In the genomic region with DNA sequence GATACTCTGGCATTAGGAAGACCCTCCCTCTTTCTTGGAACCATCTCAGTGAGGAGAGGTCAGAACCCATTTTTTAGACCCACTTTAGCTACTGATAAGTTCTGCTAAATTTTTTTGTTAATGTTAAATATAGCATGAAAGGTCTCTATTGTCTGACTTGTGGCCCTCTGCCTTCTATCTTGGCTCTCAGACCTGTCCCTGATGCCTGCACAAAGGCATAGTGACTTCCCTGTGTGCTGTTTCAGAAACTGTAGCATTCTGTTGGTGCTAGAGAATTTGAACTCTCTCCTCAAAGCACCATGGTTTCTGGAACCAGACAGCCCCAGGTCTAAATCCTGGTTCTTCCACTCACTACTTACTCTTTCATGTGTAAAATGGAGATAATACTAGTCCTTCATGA, we compare ENCODE assay signal across 20 cellular contexts. TPM values are rescaled to one million over a fixed set of nuclear protein-coding genes. Genes with fewer than 3 reads are reported as not detected.
A peak's percentile ranks its signal among the peaks of the same experiment; 100 is the strongest.
DNase-seq lines count a peak whose midpoint lies in the region; ATAC-seq, FAIRE-seq and TF ChIP-seq lines count a peak whose summit lies in the region.
"Had no signal": no experiment of that assay in that cellular context is flagged by ENCODE, and none has a peak within 500 bp of the region (broad histone marks: within the 10 kb centered on the region; RNA-seq: fewer than 3 reads in every experiment).

No MANE protein-coding gene starts in this region.

- no peaks in the 10 kb centered on the region for H3K9me3 Mint-ChIP-seq in GM23338
- no peaks in the 10 kb centered on the region for H3K9me3 Mint-ChIP-seq in stimulated activated effector memory CD8-positive, alpha-beta T cell treated with anti-CD3 and anti-CD28 coated beads, Interleukin-12 subunit alpha, Interleukin-12 subunit beta, amount 100 ng/mL, for 72 hours
- H3K9me3 Mint-ChIP-seq in activated T-cell treated with anti-CD3 and anti-CD28 coated beads, Interleukin-2, amount 50 U/mL, for 4 hours = no peaks in the 10 kb centered on the region
- H3K9me3 Mint-ChIP-seq: brain had no signal

- no peaks in the 10 kb centered on the region for H3K36me3 Mint-ChIP-seq in GM23338 (ENCODE audit: low read depth)
- no peaks in the 10 kb centered on the region for H3K36me3 Mint-ChIP-seq in stimulated activated effector memory CD8-positive, alpha-beta T cell treated with anti-CD3 and anti-CD28 coated beads, Interleukin-12 subunit alpha, Interleukin-12 subunit beta, amount 100 ng/mL, for 72 hours
- H3K36me3 Mint-ChIP-seq in activated T-cell treated with anti-CD3 and anti-CD28 coated beads, Interleukin-2, amount 50 U/mL, for 4 hours (ENCODE audit: insufficient read depth) = no peaks in the 10 kb centered on the region
- H3K36me3 Mint-ChIP-seq: brain had no signal

- peaks cover 36% of the 10 kb centered on the region for H3K4me1 Mint-ChIP-seq in GM23338
- H3K4me1 Mint-ChIP-seq in stimulated activated effector memory CD8-positive, alpha-beta T cell treated with anti-CD3 and anti-CD28 coated beads, Interleukin-12 subunit alpha, Interleukin-12 subunit beta, amount 100 ng/mL, for 72 hours = peaks cover 38% of the 10 kb centered on the region
- H3K4me1 Mint-ChIP-seq in activated T-cell treated with anti-CD3 and anti-CD28 coated beads, Interleukin-2, amount 50 U/mL, for 4 hours (ENCODE audit: low read depth) = peaks cover 43% of the 10 kb centered on the region

- peaks cover 4% of the 10 kb centered on the region; the same call in 1 of the 2 replicates for H3K79me2 ChIP-seq in GM23338 (replicated peaks; ENCODE audit: insufficient read depth)
- peaks cover 74% of the 10 kb centered on the region for H3K79me2 ChIP-seq in endothelial cell of umbilical vein (ENCODE audit: control insufficient read depth, insufficient read depth, low read length)

- dilution Hi-C loops in endothelial cell of umbilical vein (cut with MboI; ENCODE audit: extremely low pct_ligation_motif_present, low sequenced_read_pairs) = no loop called here

- no peak overlapping the region for H3K27ac Mint-ChIP-seq in GM23338
- peak overlapping the region; percentile 4 for H3K27ac Mint-ChIP-seq in stimulated activated effector memory CD8-positive, alpha-beta T cell treated with anti-CD3 and anti-CD28 coated beads, Interleukin-12 subunit alpha, Interleukin-12 subunit beta, amount 100 ng/mL, for 72 hours

- no peak overlapping the region; the same call in 2 of the 3 replicates for H3K4me3 Mint-ChIP-seq in GM23338
- no peak overlapping the region for H3K4me3 Mint-ChIP-seq in stimulated activated effector memory CD8-positive, alpha-beta T cell treated with anti-CD3 and anti-CD28 coated beads, Interleukin-12 subunit alpha, Interleukin-12 subunit beta, amount 100 ng/mL, for 72 hours
- no peak overlapping the region for H3K4me3 Mint-ChIP-seq in activated T-cell treated with anti-CD3 and anti-CD28 coated beads, Interleukin-2, amount 50 U/mL, for 4 hours
- H3K4me3 Mint-ChIP-seq: brain had no signal

- no peak; the same call in 2 of the 3 replicates for ATAC-seq in GM23338
- no peak for ATAC-seq in stimulated activated effector memory CD8-positive, alpha-beta T cell treated with anti-CD3 and anti-CD28 coated beads, Interleukin-12 subunit alpha, Interleukin-12 subunit beta, amount 100 ng/mL, for 72 hours
- no peak for ATAC-seq in activated T-cell treated with anti-CD3 and anti-CD28 coated beads, Interleukin-2, amount 50 U/mL, for 4 hours
- ATAC-seq: Panc1, SK-N-SH treated with all-trans-retinoic acid at 6 μM for 48 hours had no signal

- FAIRE-seq in endothelial cell of umbilical vein (lab: Jason Lieb, UNC) = no peak
- FAIRE-seq: TTC549 had no signal

- no peak overlapping the region for H2AFZ ChIP-seq in GM23338
- no peak overlapping the region for H2AFZ ChIP-seq in endothelial cell of umbilical vein (ENCODE audit: low read depth, low read length)

- CTCF ChIA-PET in endothelial cell of umbilical vein (lab: Charles Lee) = interaction anchor here (0.7 to 10.8 kb wide), 3 partner anchors 13 to 186 kb away, joined by 3 to 219 read pairs (median 5); a partner anchor contains a TSS

- H3K9me1 ChIP-seq in endothelial cell of umbilical vein (replicated peaks; ENCODE audit: control insufficient read depth, extremely low read depth, insufficient read depth, low read length) = no peaks in the 10 kb centered on the region

- H3K4me3 ChIP-seq in GM23338 (no peak overlapping the region), SJSA1 (no peak overlapping the region), endothelial cell of umbilical vein (replicated peaks in 1 of 3; ENCODE audit: insufficient read depth in 1 of 3, low read depth in 1 of 3, low read length in 3 of 3) (no peak overlapping the region)
- H3K4me3 ChIP-seq: heart left ventricle had no signal

- no peaks in the 10 kb centered on the region; the same call in 1 of the 2 replicates for H3F3A ChIP-seq in GM23338 (replicated peaks; ENCODE audit: low read depth)

- H3K4me2 ChIP-seq in GM23338 (peak overlapping the region; percentile 24), endothelial cell of umbilical vein (ENCODE audit: insufficient read depth, low read length) (peak overlapping the region; percentile 74)

- peak overlapping the region; percentile 10 for H3K9ac ChIP-seq in endothelial cell of umbilical vein (replicated peaks; ENCODE audit: extremely low read depth, insufficient read depth, low read length)

- H3K27me3 Mint-ChIP-seq in GM23338 (ENCODE audit: insufficient read depth, low read depth, poor library complexity) = peaks cover 8% of the 10 kb centered on the region
- H3K27me3 Mint-ChIP-seq in activated T-cell treated with anti-CD3 and anti-CD28 coated beads, Interleukin-2, amount 50 U/mL, for 4 hours (ENCODE audit: low read depth) = no peaks in the 10 kb centered on the region

- POLR2A ChIA-PET in endothelial cell of umbilical vein (lab: Charles Lee) = interaction anchor here (1.0 kb wide), 1 partner anchor 11 kb away, joined by 4 read pairs; no protein-coding TSS in a partner anchor

- H3K4me1 ChIP-seq in GM23338 (ENCODE audit: insufficient read depth) = peaks cover 35% of the 10 kb centered on the region
- peaks cover 39% of the 10 kb centered on the region for H3K4me1 ChIP-seq in SJSA1 (replicated peaks)
- peaks cover 44% of the 10 kb centered on the region for H3K4me1 ChIP-seq in endothelial cell of umbilical vein (ENCODE audit: control insufficient read depth, extremely low read depth, insufficient read depth, low read length)

- intact Hi-C loops in endothelial cell of umbilical vein (cut with micrococcal nuclease) = no loop called here

- no peaks in the 10 kb centered on the region for H4K20me1 ChIP-seq in GM23338 (replicated peaks; ENCODE audit: insufficient read depth)
- H4K20me1 ChIP-seq in endothelial cell of umbilical vein (replicated peaks; ENCODE audit: control insufficient read depth, extremely low read depth, insufficient read depth, low read length) = no peaks in the 10 kb centered on the region

- H3K9me2 ChIP-seq in GM23338 (ENCODE audit: insufficient read depth) = no peaks in the 10 kb centered on the region

- H3K36me3 ChIP-seq in GM23338 (ENCODE audit: insufficient read depth) = no peaks in the 10 kb centered on the region
- H3K36me3 ChIP-seq in SJSA1 = no peaks in the 10 kb centered on the region
- no peaks in the 10 kb centered on the region for H3K36me3 ChIP-seq in endothelial cell of umbilical vein (ENCODE audit: control insufficient read depth in 2 of 2, extremely low read depth in 1 of 2, insufficient read depth in 2 of 2, low read length in 2 of 2)
- H3K36me3 ChIP-seq: heart left ventricle, neutrophil had no signal

- no peak for TF ChIP-seq POLR2A in endothelial cell of umbilical vein (IDR thresholded peaks at IDR 0.05; ENCODE audit: low read depth, low read length)

- DNase-seq in GM23338 (ENCODE audit: low spot score) = no peak
- no peak for DNase-seq in SJSA1 (ENCODE audit: low read depth in 1 of 2, low spot score in 2 of 2)
- DNase-seq in endothelial cell of umbilical vein (ENCODE audit: low read depth, low spot score) = no peak
- no peak for DNase-seq in stimulated activated effector memory CD8-positive, alpha-beta T cell treated with anti-CD3 and anti-CD28 coated beads, Interleukin-12 subunit alpha, Interleukin-12 subunit beta, amount 100 ng/mL, for 72 hours (ENCODE audit: low spot score in 2 of 2)
- no peak for DNase-seq in LoVo (ENCODE audit: low spot score)
- DNase-seq in HPDE6-E6E7 (ENCODE audit: extremely low spot score) = no peak
- no peak for DNase-seq in activated T-cell treated with anti-CD3 and anti-CD28 coated beads, Interleukin-2, amount 50 U/mL, for 4 hours
- DNase-seq in GOT3 (lab: John Stamatoyannopoulos, UW) = no peak
- DNase-seq: activated naive CD4-positive, alpha-beta T cell treated with anti-CD3 and anti-CD28 coated beads, Interleukin-2, amount 50 U/mL, for 16 hours; dermis blood vessel endothelial cell; heart left ventricle; islet precursor cell; NCI-H1105 treated with DMSO at 0.1 percent for 48 hours; NCI-H82; retina had no signal

- H3K27ac ChIP-seq in GM23338 (ENCODE audit: low read depth) = no peak overlapping the region
- H3K27ac ChIP-seq in SJSA1 = peak overlapping the region; percentile 86; the same call in 1 of the 2 replicates
- H3K27ac ChIP-seq in endothelial cell of umbilical vein (ENCODE audit: insufficient read depth, low read depth, low read length) = peak overlapping the region; percentile 93
- H3K27ac ChIP-seq: neutrophil had no signal

- no TSS peak for BruUV-seq in endothelial cell of umbilical vein (replicated peaks; lab: Mats Ljungman, UMichigan)

- H3K9me3 ChIP-seq in SJSA1 (replicated peaks) (no peaks in the 10 kb centered on the region), endothelial cell of umbilical vein (replicated peaks; ENCODE audit: control insufficient read depth, insufficient read depth, low read length) (no peaks in the 10 kb centered on the region)
- H3K9me3 ChIP-seq: heart left ventricle, neutrophil had no signal

- H3K27me3 ChIP-seq in GM23338 (ENCODE audit: insufficient read depth) (no peaks in the 10 kb centered on the region), SJSA1 (replicated peaks) (no peaks in the 10 kb centered on the region), endothelial cell of umbilical vein (ENCODE audit: control insufficient read depth in 2 of 2, insufficient read depth in 2 of 2, low read length in 2 of 2) (no peaks in the 10 kb centered on the region)
- H3K27me3 ChIP-seq: heart left ventricle, neutrophil had no signal

- TF ChIP-seq CTCF in GM23338 (conservative IDR thresholded peaks at IDR 0.05; ENCODE audit: low read depth in 2 of 2) (no peak), endothelial cell of umbilical vein (IDR thresholded peaks at IDR 0.05; ENCODE audit: extremely low read depth in 1 of 2, insufficient read depth in 1 of 2, low read depth in 1 of 2, low read length in 2 of 2) (no peak)

RNA-seq across cellular contexts. Expression of a gene that starts 15.4 kb away (rescaled TPM):
- total RNA-seq in GM23338 (2014; rRNA removed; shearing (Covaris generic)) = 8.9 and 10.2 TPM in 2 replicates
- polyA plus RNA-seq in GM23338 (2016; fragmentation: Nextera tagmentation; extraction: Ambion mirVana) = 1.9 and 2.7 TPM in 2 replicates
- 5.3 and 12.9 TPM in 2 replicates for total RNA-seq in SJSA1 (2014; rRNA removed; shearing (Covaris generic))
- total RNA-seq in endothelial cell of umbilical vein = 49.1 and 55.8 TPM in 2 replicates
- polyA plus RNA-seq in endothelial cell of umbilical vein = 12.3 and 12.7 TPM in 2 replicates
- 8.6 and 9.3 TPM in 2 replicates for polyA plus RNA-seq in endothelial cell of umbilical vein (2011; cell fraction: cytosol; rRNA removed)
- polyA plus RNA-seq in endothelial cell of umbilical vein (2011; cell fraction: nucleus; rRNA removed) = 70.8 and 89.9 TPM in 2 replicates
- polyA plus RNA-seq in endothelial cell of umbilical vein (2012) = 15.7 and 23.1 TPM in 2 replicates
- polyA minus RNA-seq in endothelial cell of umbilical vein = 41.6 and 59.5 TPM in 2 replicates
- 3.5 TPM for polyA minus RNA-seq in endothelial cell of umbilical vein (2011; cell fraction: cytosol; rRNA and poly(A)+ RNA removed)
- polyA minus RNA-seq in endothelial cell of umbilical vein (2011; cell fraction: nucleus; rRNA and poly(A)+ RNA removed) = 69.2 and 84.3 TPM in 2 replicates
- 10 to 100 TPM; 21.9 to 23.3 (median 22.5) TPM for total RNA-seq in activated T-cell treated with anti-CD3 and anti-CD28 coated beads, Interleukin-2, amount 50 U/mL, for 4 hours

RNA-seq across cellular contexts. Expression of a gene that starts 38.2 kb away (rescaled TPM):
- total RNA-seq in GM23338 (2014; rRNA removed; shearing (Covaris generic)) = 8.5 and 13.8 TPM in 2 replicates
- 8.2 and 9.2 TPM in 2 replicates for polyA plus RNA-seq in GM23338 (2016; fragmentation: Nextera tagmentation; extraction: Ambion mirVana)
- total RNA-seq in SJSA1 (2014; rRNA removed; shearing (Covaris generic)) = 7.1 and 9.4 TPM in 2 replicates
- total RNA-seq in endothelial cell of umbilical vein = 11.4 and 15.0 TPM in 2 replicates
- 7.3 and 7.8 TPM in 2 replicates for polyA plus RNA-seq in endothelial cell of umbilical vein
- 4.2 and 5.8 TPM in 2 replicates for polyA plus RNA-seq in endothelial cell of umbilical vein (2011; cell fraction: cytosol; rRNA removed)
- 6.5 and 9.4 TPM in 2 replicates for polyA plus RNA-seq in endothelial cell of umbilical vein (2011; cell fraction: nucleus; rRNA removed)
- 2.4 and 3.3 TPM in 2 replicates for polyA plus RNA-seq in endothelial cell of umbilical vein (2012)
- polyA minus RNA-seq in endothelial cell of umbilical vein = 1.8 and 3.4 TPM in 2 replicates
- 2.8 TPM for polyA minus RNA-seq in endothelial cell of umbilical vein (2011; cell fraction: cytosol; rRNA and poly(A)+ RNA removed)
- 1.5 TPM in 1 of 2 replicates, not detected in the other for polyA minus RNA-seq in endothelial cell of umbilical vein (2011; cell fraction: nucleus; rRNA and poly(A)+ RNA removed)
- 10 to 100 TPM in 1 of 3 donors, 1 to 10 TPM in 2; 8.4 to 11.7 (median 8.8) TPM for total RNA-seq in activated T-cell treated with anti-CD3 and anti-CD28 coated beads, Interleukin-2, amount 50 U/mL, for 4 hours

RNA-seq across cellular contexts. Expression of a gene that starts 49.0 kb away (rescaled TPM):
- total RNA-seq in GM23338 (2014; rRNA removed; shearing (Covaris generic)) = 3.4 and 4.4 TPM in 2 replicates
- polyA plus RNA-seq in GM23338 (2016; fragmentation: Nextera tagmentation; extraction: Ambion mirVana) (9.5 and 9.6 TPM in 2 replicates), endothelial cell of umbilical vein (3.7 and 7.9 TPM in 2 replicates)
- 2.2 and 2.7 TPM in 2 replicates for total RNA-seq in SJSA1 (2014; rRNA removed; shearing (Covaris generic))
- total RNA-seq in endothelial cell of umbilical vein = 4.0 and 5.6 TPM in 2 replicates
- 1.7 and 2.5 TPM in 2 replicates for polyA plus RNA-seq in endothelial cell of umbilical vein (2011; cell fraction: cytosol; rRNA removed)
- polyA plus RNA-seq in endothelial cell of umbilical vein (2011; cell fraction: nucleus; rRNA removed) = 14.1 and 20.3 TPM in 2 replicates
- polyA plus RNA-seq in endothelial cell of umbilical vein (2012) = 1.2 and 2.1 TPM in 2 replicates
- polyA minus RNA-seq in endothelial cell of umbilical vein = 1.4 and 2.0 TPM in 2 replicates
- polyA minus RNA-seq in endothelial cell of umbilical vein (2011; cell fraction: cytosol; rRNA and poly(A)+ RNA removed) = not detected
- polyA minus RNA-seq in endothelial cell of umbilical vein (2011; cell fraction: nucleus; rRNA and poly(A)+ RNA removed) = 3.5 and 4.1 TPM in 2 replicates
- total RNA-seq in activated T-cell treated with anti-CD3 and anti-CD28 coated beads, Interleukin-2, amount 50 U/mL, for 4 hours = 1 to 10 TPM; 3.6 to 5.5 (median 4.9) TPM
